ENCODE assay signal across 20 cellular contexts in genomic region chr19:27906081-27906480, GRCh38.
"Had no signal": no experiment of that assay in that cellular context is flagged by ENCODE, and none has a peak within 500 bp of the region (broad histone marks: within the 10 kb centered on the region; RNA-seq: fewer than 3 reads in every experiment).

No MANE protein-coding gene starts in this region.

- H3K4me3 Mint-ChIP-seq: activated CD8-positive, alpha-beta T cell treated with anti-CD3 and anti-CD28 coated beads for 36 hours; activated naive CD8-positive, alpha-beta T cell treated with anti-CD3 and anti-CD28 coated beads, Interleukin-2, amount 10 ng/mL, durations not matched to agents 7 days and 5 days; dendritic cell treated with granulocyte-macrophage colony-stimulating factor and Interleukin-4, amounts not matched to agents 40 ng/mL and 50 ng/mL, for 4 days; effector memory CD8-positive, alpha-beta T cell; nephron; stimulated activated effector memory CD8-positive, alpha-beta T cell treated with anti-CD3 and anti-CD28 coated beads, Interleukin-12 subunit alpha, Interleukin-12 subunit beta, amount 100 ng/mL, for 72 hours; WTC11 had no signal

- DNase-seq: activated CD4-positive, alpha-beta T cell treated with anti-CD3 and anti-CD28 coated beads for 4 hours; activated CD8-positive, alpha-beta T cell treated with anti-CD3 and anti-CD28 coated beads for 36 hours; activated gamma-delta T cell treated with Interleukin-2 at 50 U/mL for 16 hours; activated naive CD8-positive, alpha-beta T cell treated with anti-CD3 and anti-CD28 coated beads, Interleukin-2, amount 10 ng/mL, durations not matched to agents 7 days and 5 days; activated T-cell treated with anti-CD3 and anti-CD28 coated beads, Interleukin-2, amount 50 U/mL, for 48 hours; aorta; cerebellar nuclear complex; effector memory CD8-positive, alpha-beta T cell; kidney glomerular epithelial cell; left ventricle myocardium superior; mesendoderm; stimulated activated CD4-positive, alpha-beta T cell treated with anti-CD3 and anti-CD28 coated beads, Interleukin-12 subunit alpha, Interleukin-12 subunit beta, amount 100 ng/mL, for 4 hours; SW 1271; uterus had no signal

- H3K4me1 Mint-ChIP-seq: activated naive CD8-positive, alpha-beta T cell treated with anti-CD3 and anti-CD28 coated beads, Interleukin-2, amount 10 ng/mL, durations not matched to agents 7 days and 5 days; nephron; WTC11 had no signal

- H3K27me3 Mint-ChIP-seq: activated CD8-positive, alpha-beta T cell treated with anti-CD3 and anti-CD28 coated beads for 36 hours; activated naive CD8-positive, alpha-beta T cell treated with anti-CD3 and anti-CD28 coated beads, Interleukin-2, amount 10 ng/mL, durations not matched to agents 7 days and 5 days; dendritic cell treated with granulocyte-macrophage colony-stimulating factor and Interleukin-4, amounts not matched to agents 40 ng/mL and 50 ng/mL, for 4 days; effector memory CD8-positive, alpha-beta T cell had no signal

- H3K27ac Mint-ChIP-seq: activated CD8-positive, alpha-beta T cell treated with anti-CD3 and anti-CD28 coated beads for 36 hours; activated naive CD8-positive, alpha-beta T cell treated with anti-CD3 and anti-CD28 coated beads, Interleukin-2, amount 10 ng/mL, durations not matched to agents 7 days and 5 days; dendritic cell treated with granulocyte-macrophage colony-stimulating factor and Interleukin-4, amounts not matched to agents 40 ng/mL and 50 ng/mL, for 4 days; effector memory CD8-positive, alpha-beta T cell; nephron; stimulated activated effector memory CD8-positive, alpha-beta T cell treated with anti-CD3 and anti-CD28 coated beads, Interleukin-12 subunit alpha, Interleukin-12 subunit beta, amount 100 ng/mL, for 72 hours; WTC11 had no signal

- ATAC-seq: activated CD8-positive, alpha-beta T cell treated with anti-CD3 and anti-CD28 coated beads for 36 hours; effector memory CD8-positive, alpha-beta T cell; gastroesophageal sphincter; left ventricle myocardium superior; stimulated activated effector memory CD8-positive, alpha-beta T cell treated with anti-CD3 and anti-CD28 coated beads, Interleukin-12 subunit alpha, Interleukin-12 subunit beta, amount 100 ng/mL, for 72 hours; WTC11 had no signal

- H3K27me3 ChIP-seq: gastroesophageal sphincter, tibial nerve, uterus had no signal

- H3K27ac ChIP-seq: gastroesophageal sphincter, uterus had no signal

- H3K4me3 ChIP-seq: gastroesophageal sphincter, tibial nerve, uterus had no signal

- H3K9me3 ChIP-seq: tibial nerve, uterus had no signal

- H3K4me1 ChIP-seq: gastroesophageal sphincter, uterus had no signal

- H3K36me3 ChIP-seq: gastroesophageal sphincter, tibial nerve, uterus had no signal

- H3K9me3 Mint-ChIP-seq: activated CD8-positive, alpha-beta T cell treated with anti-CD3 and anti-CD28 coated beads for 36 hours had no signal

- H3K36me3 Mint-ChIP-seq: activated naive CD8-positive, alpha-beta T cell treated with anti-CD3 and anti-CD28 coated beads, Interleukin-2, amount 10 ng/mL, durations not matched to agents 7 days and 5 days; stimulated activated effector memory CD8-positive, alpha-beta T cell treated with anti-CD3 and anti-CD28 coated beads, Interleukin-12 subunit alpha, Interleukin-12 subunit beta, amount 100 ng/mL, for 72 hours had no signal
